In genomic region chr12:46798056-46798455, GRCh38 we compare ENCODE assay signal across 31 cellular contexts. TPM values are rescaled to one million over a fixed set of nuclear protein-coding genes. Genes with fewer than 3 reads are reported as not detected.
"Had no signal": no experiment of that assay in that cellular context is flagged by ENCODE, and none has a peak within 500 bp of the region (broad histone marks: within the 10 kb centered on the region; RNA-seq: fewer than 3 reads in every experiment).

No MANE protein-coding gene starts in this region.

- H3K9me3 ChIP-seq: ovary, psoas muscle, spleen, stomach, thoracic aorta, upper lobe of left lung, vagina had no signal

- H3K9me3 Mint-ChIP-seq: natural killer cell; neural progenitor cell; stimulated activated effector memory CD8-positive, alpha-beta T cell treated with anti-CD3 and anti-CD28 coated beads, Interleukin-12 subunit alpha, Interleukin-12 subunit beta, amount 100 ng/mL, for 72 hours; stimulated activated naive CD8-positive, alpha-beta T cell treated with anti-CD3 and anti-CD28 coated beads, Interleukin-15, Interleukin-2, amounts not matched to agents 100 ng/mL and 50 ng/mL, for 24 hours had no signal

- H3K4me1 ChIP-seq: neural progenitor cell, parathyroid adenoma, spleen, stomach, thyroid gland, tibial nerve, upper lobe of left lung, vagina had no signal

- H3K4me2 ChIP-seq: neural progenitor cell, smooth muscle cell had no signal

- H2AFZ ChIP-seq: neural progenitor cell, parathyroid adenoma had no signal

- H3K27ac ChIP-seq: neural progenitor cell, ovary, parathyroid adenoma, psoas muscle, skin epidermis, spleen, stomach, thoracic aorta, thyroid gland, tibial nerve, upper lobe of left lung, vagina had no signal

- H3K4me3 Mint-ChIP-seq: natural killer cell; nephron; neural progenitor cell; stimulated activated effector memory CD8-positive, alpha-beta T cell treated with anti-CD3 and anti-CD28 coated beads, Interleukin-12 subunit alpha, Interleukin-12 subunit beta, amount 100 ng/mL, for 72 hours; stimulated activated naive B cell treated with anti-CD40 and anti-IgM and Interleukin-4, amounts not matched to agents 10 μg/mL and 1 μg/mL and 100 μg/mL, for 72 hours; stimulated activated naive CD8-positive, alpha-beta T cell treated with anti-CD3 and anti-CD28 coated beads, Interleukin-15, Interleukin-2, amounts not matched to agents 100 ng/mL and 50 ng/mL, for 24 hours had no signal

- H3K4me3 ChIP-seq: neural progenitor cell, ovary, psoas muscle, skin epidermis, smooth muscle cell, spleen, stomach, thoracic aorta, thyroid gland, tibial nerve, upper lobe of left lung, vagina had no signal

- H3K27ac Mint-ChIP-seq: natural killer cell; nephron; neural progenitor cell; progenitor cell of endocrine pancreas; stimulated activated effector memory CD8-positive, alpha-beta T cell treated with anti-CD3 and anti-CD28 coated beads, Interleukin-12 subunit alpha, Interleukin-12 subunit beta, amount 100 ng/mL, for 72 hours; stimulated activated naive B cell treated with anti-CD40 and anti-IgM and Interleukin-4, amounts not matched to agents 10 μg/mL and 1 μg/mL and 100 μg/mL, for 72 hours; stimulated activated naive CD8-positive, alpha-beta T cell treated with anti-CD3 and anti-CD28 coated beads, Interleukin-15, Interleukin-2, amounts not matched to agents 100 ng/mL and 50 ng/mL, for 24 hours had no signal

- H3K9ac ChIP-seq: neural progenitor cell, parathyroid adenoma had no signal

- H3K27me3 Mint-ChIP-seq: progenitor cell of endocrine pancreas had no signal

- H3K4me1 Mint-ChIP-seq: natural killer cell; nephron; neural progenitor cell; stimulated activated effector memory CD8-positive, alpha-beta T cell treated with anti-CD3 and anti-CD28 coated beads, Interleukin-12 subunit alpha, Interleukin-12 subunit beta, amount 100 ng/mL, for 72 hours; stimulated activated naive B cell treated with anti-CD40 and anti-IgM and Interleukin-4, amounts not matched to agents 10 μg/mL and 1 μg/mL and 100 μg/mL, for 72 hours had no signal

- H3K27me3 ChIP-seq: neural progenitor cell, ovary, spleen, stomach, thyroid gland, tibial nerve, upper lobe of left lung, vagina had no signal

- DNase-seq: natural killer cell; occipital lobe; ovary; posterior cingulate gyrus; psoas muscle; right cardiac atrium; spleen; stimulated activated CD4-positive, alpha-beta T cell treated with anti-CD3 and anti-CD28 coated beads, Interleukin-12 subunit alpha, Interleukin-12 subunit beta, amount 100 ng/mL, for 4 hours; stimulated activated CD4-positive, alpha-beta T cell treated with anti-CD3 and anti-CD28 coated beads, Interleukin-1b, Interleukin-23, amount 100 ng/mL, for 48 hours; stimulated activated CD4-positive, alpha-beta T cell treated with anti-CD3 and anti-CD28 coated beads, Interleukin-4, amount 100 ng/mL, for 1 hour; stimulated activated CD4-positive, alpha-beta T cell treated with anti-CD3 and anti-CD28 coated beads, Interleukin-4, amount 100 ng/mL, for 4 hours; stimulated activated naive B cell treated with anti-CD40 and anti-IgM and Interleukin-4, amounts not matched to agents 10 μg/mL and 1 μg/mL and 100 μg/mL, for 72 hours; stimulated activated naive CD4-positive, alpha-beta T cell treated with Interleukin-2 at 50 U/mL for 16 hours; stomach; thyroid gland; trophoblast cell; upper lobe of left lung had no signal

- H3K36me3 Mint-ChIP-seq: natural killer cell; neural progenitor cell; stimulated activated effector memory CD8-positive, alpha-beta T cell treated with anti-CD3 and anti-CD28 coated beads, Interleukin-12 subunit alpha, Interleukin-12 subunit beta, amount 100 ng/mL, for 72 hours; stimulated activated naive B cell treated with anti-CD40 and anti-IgM and Interleukin-4, amounts not matched to agents 10 μg/mL and 1 μg/mL and 100 μg/mL, for 72 hours had no signal

- ATAC-seq: natural killer cell; psoas muscle; right cardiac atrium; sciatic nerve; stimulated activated effector memory CD8-positive, alpha-beta T cell treated with anti-CD3 and anti-CD28 coated beads, Interleukin-12 subunit alpha, Interleukin-12 subunit beta, amount 100 ng/mL, for 72 hours; stimulated activated naive B cell treated with anti-CD40 and anti-IgM and Interleukin-4, amounts not matched to agents 10 μg/mL and 1 μg/mL and 100 μg/mL, for 72 hours had no signal

- H3K36me3 ChIP-seq: neural progenitor cell, ovary, spleen, stomach, thoracic aorta, thyroid gland, tibial nerve, upper lobe of left lung, vagina had no signal

RNA-seq across cellular contexts. Expression of gene SLC38A4, which starts 27.7 kb away (rescaled TPM):
- total RNA-seq: natural killer cell, renal cortical epithelial cell, vagina had no signal
- polyA plus RNA-seq: neural cell had no signal
